9 cellular contexts compared by ENCODE assay signal in the genomic region with DNA sequence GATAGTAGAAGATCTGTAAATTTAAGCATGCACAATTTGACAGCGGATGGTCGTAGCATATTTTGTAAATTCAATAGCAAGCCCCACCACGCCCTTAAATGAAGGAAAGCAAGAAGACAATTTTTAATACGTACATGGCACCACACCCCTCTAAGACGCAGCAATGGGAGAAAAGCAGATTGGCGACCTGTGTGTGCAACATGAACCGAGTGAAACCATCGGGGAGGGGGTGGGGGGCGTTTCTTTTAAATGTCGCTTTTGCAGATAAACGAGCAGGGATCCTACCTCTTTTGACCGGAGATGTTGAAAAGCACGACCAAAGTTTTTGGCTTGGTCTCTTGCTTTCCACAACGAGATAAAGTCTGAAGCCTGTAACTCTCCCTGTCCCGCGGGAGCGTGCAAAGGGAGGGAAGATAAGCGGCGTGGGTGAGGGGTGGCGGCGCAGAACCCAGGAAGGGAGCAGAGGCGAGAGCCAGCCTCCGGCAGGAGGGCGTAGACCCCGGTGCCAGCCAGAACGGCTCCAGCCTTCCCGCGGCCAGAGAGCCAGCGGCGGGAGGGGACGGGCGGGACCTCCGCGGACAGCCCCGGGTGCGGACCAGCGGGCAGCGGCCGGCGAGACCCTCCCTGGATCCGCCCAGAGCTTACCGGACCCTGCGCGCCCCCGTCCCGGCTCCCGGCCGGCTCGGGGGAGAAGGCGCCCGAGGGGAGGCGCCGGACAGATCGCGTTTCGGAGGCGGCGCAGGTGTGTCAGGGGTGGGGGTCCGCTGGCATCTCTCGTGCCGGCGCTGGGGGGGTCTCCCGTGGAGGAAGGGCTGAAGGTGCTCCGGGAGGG. TPM values are rescaled to one million over a fixed set of nuclear protein-coding genes. Genes with fewer than 3 reads are reported as not detected.
DNase-seq lines count a peak whose midpoint lies in the region; ATAC-seq, FAIRE-seq and TF ChIP-seq lines count a peak whose summit lies in the region.
"Had no signal": no experiment of that assay in that cellular context is flagged by ENCODE, and none has a peak within 500 bp of the region (broad histone marks: within the 10 kb centered on the region; RNA-seq: fewer than 3 reads in every experiment).

A gene with protein sequence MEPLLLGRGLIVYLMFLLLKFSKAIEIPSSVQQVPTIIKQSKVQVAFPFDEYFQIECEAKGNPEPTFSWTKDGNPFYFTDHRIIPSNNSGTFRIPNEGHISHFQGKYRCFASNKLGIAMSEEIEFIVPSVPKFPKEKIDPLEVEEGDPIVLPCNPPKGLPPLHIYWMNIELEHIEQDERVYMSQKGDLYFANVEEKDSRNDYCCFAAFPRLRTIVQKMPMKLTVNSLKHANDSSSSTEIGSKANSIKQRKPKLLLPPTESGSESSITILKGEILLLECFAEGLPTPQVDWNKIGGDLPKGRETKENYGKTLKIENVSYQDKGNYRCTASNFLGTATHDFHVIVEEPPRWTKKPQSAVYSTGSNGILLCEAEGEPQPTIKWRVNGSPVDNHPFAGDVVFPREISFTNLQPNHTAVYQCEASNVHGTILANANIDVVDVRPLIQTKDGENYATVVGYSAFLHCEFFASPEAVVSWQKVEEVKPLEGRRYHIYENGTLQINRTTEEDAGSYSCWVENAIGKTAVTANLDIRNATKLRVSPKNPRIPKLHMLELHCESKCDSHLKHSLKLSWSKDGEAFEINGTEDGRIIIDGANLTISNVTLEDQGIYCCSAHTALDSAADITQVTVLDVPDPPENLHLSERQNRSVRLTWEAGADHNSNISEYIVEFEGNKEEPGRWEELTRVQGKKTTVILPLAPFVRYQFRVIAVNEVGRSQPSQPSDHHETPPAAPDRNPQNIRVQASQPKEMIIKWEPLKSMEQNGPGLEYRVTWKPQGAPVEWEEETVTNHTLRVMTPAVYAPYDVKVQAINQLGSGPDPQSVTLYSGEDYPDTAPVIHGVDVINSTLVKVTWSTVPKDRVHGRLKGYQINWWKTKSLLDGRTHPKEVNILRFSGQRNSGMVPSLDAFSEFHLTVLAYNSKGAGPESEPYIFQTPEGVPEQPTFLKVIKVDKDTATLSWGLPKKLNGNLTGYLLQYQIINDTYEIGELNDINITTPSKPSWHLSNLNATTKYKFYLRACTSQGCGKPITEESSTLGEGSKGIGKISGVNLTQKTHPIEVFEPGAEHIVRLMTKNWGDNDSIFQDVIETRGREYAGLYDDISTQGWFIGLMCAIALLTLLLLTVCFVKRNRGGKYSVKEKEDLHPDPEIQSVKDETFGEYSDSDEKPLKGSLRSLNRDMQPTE (N-terminal part only) (plus strand): TSS at position 442 of the 832 bp plus-strand sequence. CDS start 123,014 bp downstream, outside the sequence.

- H4K20me1 ChIP-seq in hepatocyte (ENCODE audit: insufficient read depth, poor library complexity, severe bottlenecking) (no peaks in the 10 kb centered on the region), MM.1S (ENCODE audit: insufficient read depth, low read length) (no peaks in the 10 kb centered on the region)

- DNase-seq in Peyer's patch, result peak in 2 of 3 donors; percentile 20 to 44
- DNase-seq in hepatocyte (ENCODE audit: low spot score), result peak; percentile 9
- DNase-seq in small intestine, result no peak
- DNase-seq in immature natural killer cell, result no peak
- DNase-seq in middle frontal gyrus (ENCODE audit: extremely low spot score, low spot score), result no peak
- DNase-seq in MM.1S, result no peak
- no peak for DNase-seq in activated T-helper 2 cell treated with anti-CD3 and anti-CD28 coated beads, Interferon-gamma antibody, Interleukin-2, Interleukin-4, amounts not matched to agents 10 μg/mL and 5 μg/mL and 100 μg/mL, durations not matched to agents 14 hours and 24 hours and 36 hours (ENCODE audit: low spot score)

- H3K27me3 ChIP-seq in Peyer's patch (peaks cover 0 to 15% of the 10 kb centered on the region in 2 donors), hepatocyte (peaks cover 91% of the 10 kb centered on the region), small intestine (ENCODE audit: control insufficient read depth in 2 of 2, insufficient read depth in 2 of 2, low read length in 2 of 2) (peaks cover 3 to 7% of the 10 kb centered on the region in 2 donors), MM.1S (replicated peaks; ENCODE audit: insufficient read depth, low read length) (no peaks in the 10 kb centered on the region)

- WGBS in hepatocyte (ENCODE audit: low lambda C conversion rate, missing lambda C conversion rate), result 5% methylated on average over 27 of the region's 64 CpGs
- 3 to 5% (median 3%) methylated on average over 47 to 64 of the region's 64 CpGs for WGBS in small intestine, 3 donors

- intact Hi-C loops in activated T-helper 2 cell treated with anti-CD3 and anti-CD28 coated beads, Interferon-gamma antibody, Interleukin-2, Interleukin-4, amounts not matched to agents 10 μg/mL and 5 μg/mL and 100 μg/mL, durations not matched to agents 14 hours and 24 hours and 36 hours (cut with micrococcal nuclease), result no loop called here

- peaks cover 0 to 17% (median 0%) of the 10 kb centered on the region in 4 donors for H3K4me1 ChIP-seq in Peyer's patch
- H3K4me1 ChIP-seq in hepatocyte (ENCODE audit: insufficient read depth), result peaks cover 10% of the 10 kb centered on the region
- no peaks in the 10 kb centered on the region for H3K4me1 ChIP-seq in small intestine (ENCODE audit: control insufficient read depth in 2 of 2, insufficient read depth in 1 of 2, low read depth in 1 of 2, low read length in 1 of 2)
- H3K4me1 ChIP-seq in MM.1S (ENCODE audit: low read length), result no peaks in the 10 kb centered on the region

- TF ChIP-seq POLR2A in Peyer's patch (IDR thresholded peaks at IDR 0.05), result no peak

- H3K4me2 ChIP-seq in hepatocyte (peak within 1 kb of the TSS; percentile 95), MM.1S (ENCODE audit: low read depth, low read length) (no peak within 1 kb of the TSS)

- H3K27ac ChIP-seq in Peyer's patch, result peak within 1 kb of the TSS; percentile 47 to 78 (median 66)
- no peak within 1 kb of the TSS for H3K27ac ChIP-seq in hepatocyte
- H3K27ac ChIP-seq in small intestine (ENCODE audit: low read depth in 1 of 2, low read length in 1 of 2), result peak within 1 kb of the TSS in 1 of 2 donors; percentile 72
- no peak within 1 kb of the TSS for H3K27ac ChIP-seq in MM.1S (ENCODE audit: low read length)

- H3K9me2 ChIP-seq in hepatocyte (replicated peaks; ENCODE audit: insufficient read depth) (no peaks in the 10 kb centered on the region), MM.1S (replicated peaks; ENCODE audit: insufficient read depth, low read length) (no peaks in the 10 kb centered on the region)

- H3K9ac ChIP-seq in MM.1S (ENCODE audit: low read length), result no peak within 1 kb of the TSS

- TF ChIP-seq CTCF in Peyer's patch (IDR thresholded peaks at IDR 0.05) (no peak), hepatocyte (IDR thresholded peaks at IDR 0.05; ENCODE audit: poor library complexity) (no peak), MM.1S (IDR thresholded peaks at IDR 0.05; ENCODE audit: low read length) (no peak)

- no peak for FAIRE-seq in small intestine (lab: Jason Lieb, UNC)

- peaks cover 0 to 6% of the 10 kb centered on the region in 2 donors for H3K4me1 Mint-ChIP-seq in immature natural killer cell
- H3K4me1 Mint-ChIP-seq in activated T-helper 2 cell treated with anti-CD3 and anti-CD28 coated beads, Interferon-gamma antibody, Interleukin-2, Interleukin-4, amounts not matched to agents 10 μg/mL and 5 μg/mL and 100 μg/mL, durations not matched to agents 14 hours and 24 hours and 36 hours (ENCODE audit: low read depth), result no peaks in the 10 kb centered on the region

- H3K36me3 Mint-ChIP-seq in immature natural killer cell, result peaks cover 4 to 13% (median 5%) of the 10 kb centered on the region in 3 donors
- H3K36me3 Mint-ChIP-seq in activated T-helper 2 cell treated with anti-CD3 and anti-CD28 coated beads, Interferon-gamma antibody, Interleukin-2, Interleukin-4, amounts not matched to agents 10 μg/mL and 5 μg/mL and 100 μg/mL, durations not matched to agents 14 hours and 24 hours and 36 hours (ENCODE audit: low read depth), result no peaks in the 10 kb centered on the region

- H3K9me3 Mint-ChIP-seq in immature natural killer cell, result peaks cover 5 to 36% (median 12%) of the 10 kb centered on the region in 6 donors
- H3K9me3 Mint-ChIP-seq in activated T-helper 2 cell treated with anti-CD3 and anti-CD28 coated beads, Interferon-gamma antibody, Interleukin-2, Interleukin-4, amounts not matched to agents 10 μg/mL and 5 μg/mL and 100 μg/mL, durations not matched to agents 14 hours and 24 hours and 36 hours, result no peaks in the 10 kb centered on the region

- peak; percentile 49 for ATAC-seq in GM21825 (IDR thresholded peaks at IDR 0.05; ENCODE audit: unreplicated experiment)

- no peak within 1 kb of the TSS for H3K27ac Mint-ChIP-seq in immature natural killer cell
- H3K27ac Mint-ChIP-seq in activated T-helper 2 cell treated with anti-CD3 and anti-CD28 coated beads, Interferon-gamma antibody, Interleukin-2, Interleukin-4, amounts not matched to agents 10 μg/mL and 5 μg/mL and 100 μg/mL, durations not matched to agents 14 hours and 24 hours and 36 hours, result no peak within 1 kb of the TSS

- no peaks in the 10 kb centered on the region for H3K9me3 ChIP-seq in Peyer's patch
- H3K9me3 ChIP-seq in hepatocyte (ENCODE audit: low read depth), result no peaks in the 10 kb centered on the region
- H3K9me3 ChIP-seq in small intestine (ENCODE audit: control insufficient read depth, low read depth), result no peaks in the 10 kb centered on the region
- no peaks in the 10 kb centered on the region for H3K9me3 ChIP-seq in MM.1S (replicated peaks; ENCODE audit: insufficient read depth, low read length)

- no peak within 1 kb of the TSS for H3K4me3 Mint-ChIP-seq in immature natural killer cell
- H3K4me3 Mint-ChIP-seq in activated T-helper 2 cell treated with anti-CD3 and anti-CD28 coated beads, Interferon-gamma antibody, Interleukin-2, Interleukin-4, amounts not matched to agents 10 μg/mL and 5 μg/mL and 100 μg/mL, durations not matched to agents 14 hours and 24 hours and 36 hours (ENCODE audit: low read depth), result no peak within 1 kb of the TSS

- H3K79me2 ChIP-seq in hepatocyte (no peaks in the 10 kb centered on the region), MM.1S (ENCODE audit: low read length) (no peaks in the 10 kb centered on the region)

- peaks cover 12 to 15% (median 14%) of the 10 kb centered on the region in 3 donors for H3K27me3 Mint-ChIP-seq in immature natural killer cell (ENCODE audit: low read depth in 3 of 3)
- H3K27me3 Mint-ChIP-seq in activated T-helper 2 cell treated with anti-CD3 and anti-CD28 coated beads, Interferon-gamma antibody, Interleukin-2, Interleukin-4, amounts not matched to agents 10 μg/mL and 5 μg/mL and 100 μg/mL, durations not matched to agents 14 hours and 24 hours and 36 hours (ENCODE audit: low read depth), result peaks cover 10% of the 10 kb centered on the region

- H3F3A ChIP-seq in MM.1S (ENCODE audit: insufficient read depth, low read length), result no peaks in the 10 kb centered on the region

- H3K4me3 ChIP-seq in Peyer's patch (peak within 1 kb of the TSS; percentile 43 to 61 (median 49)), hepatocyte (peak within 1 kb of the TSS; percentile 26), small intestine (ENCODE audit: low read depth in 1 of 2, low read length in 2 of 2) (peak within 1 kb of the TSS; percentile 29 to 50), MM.1S (ENCODE audit: low read length) (no peak within 1 kb of the TSS)

- no peaks in the 10 kb centered on the region for H3K36me3 ChIP-seq in Peyer's patch
- H3K36me3 ChIP-seq in hepatocyte (replicated peaks; ENCODE audit: insufficient read depth, low read depth), result no peaks in the 10 kb centered on the region
- H3K36me3 ChIP-seq in small intestine (ENCODE audit: control insufficient read depth in 2 of 2, insufficient read depth in 2 of 2, low read length in 2 of 2), result no peaks in the 10 kb centered on the region
- no peaks in the 10 kb centered on the region for H3K36me3 ChIP-seq in MM.1S (replicated peaks; ENCODE audit: insufficient read depth, low read length)

- H2AFZ ChIP-seq in hepatocyte (peak within 1 kb of the TSS; percentile 60), MM.1S (ENCODE audit: low read length) (no peak within 1 kb of the TSS)

RNA-seq across cellular contexts. Expression of the gene that starts here (rescaled TPM):
- total RNA-seq in Peyer's patch (10 to 100 TPM in 1 of 4 donors, 1 to 10 TPM in 3; 1.6 to 61.1 (median 5.3) TPM), hepatocyte (0.20 and 0.52 TPM in 2 replicates)
- polyA plus RNA-seq in hepatocyte (0.34 TPM in 1 of 2 replicates, not detected in the other), small intestine (1 to 10 TPM in 1 of 3 donors, under 1 TPM in 2; under 0.01 to 6.6 (median 0.81) TPM), immature natural killer cell (not detected)
- not detected in 2 replicates for total RNA-seq in activated T-helper 2 cell treated with anti-CD3 and anti-CD28 coated beads, Interferon-gamma antibody, Interleukin-2, Interleukin-4, amounts not matched to agents 10 μg/mL and 5 μg/mL and 100 μg/mL, durations not matched to agents 14 hours and 24 hours and 36 hours
- total RNA-seq: myocyte had no signal

Comparison
In these comparisons a context has a peak if more than half of its experiments do, and no peak if none do; other contexts are left out.
1. Peak in DNase-seq, H3K4me3 ChIP-seq and H3K4me2 ChIP-seq in hepatocyte; RNA of the gene not detected or under 1 TPM.
2. DNase-seq: peak in Peyer's patch (2 of 3); none in small intestine (single experiment), immature natural killer cell (0 of 3), middle frontal gyrus (single experiment), MM.1S (single experiment) and activated T-helper 2 cell treated with anti-CD3 and anti-CD28 coated beads, Interferon-gamma antibody, Interleukin-2, Interleukin-4, amounts not matched to agents 10 μg/mL and 5 μg/mL and 100 μg/mL, durations not matched to agents 14 hours and 24 hours and 36 hours (single experiment).
3. H3K27ac ChIP-seq: peak in Peyer's patch (4 of 4); none in hepatocyte (single experiment) and MM.1S (single experiment).